In genomic region chr18:75261430-75262223, GRCh38 we compare ENCODE assay signal across 11 cellular contexts. TPM values are rescaled to one million over a fixed set of nuclear protein-coding genes. Genes with fewer than 3 reads are reported as not detected.
DNase-seq lines count a peak whose midpoint lies in the region; ATAC-seq, FAIRE-seq and TF ChIP-seq lines count a peak whose summit lies in the region.
"Had no signal": no experiment of that assay in that cellular context is flagged by ENCODE, and none has a peak within 500 bp of the region (broad histone marks: within the 10 kb centered on the region; RNA-seq: fewer than 3 reads in every experiment).

No MANE protein-coding gene starts in this region.

- no peaks in the 10 kb centered on the region for H3K9me3 Mint-ChIP-seq in T-helper 2 cell treated with Interferon-gamma antibody and Interleukin-4, amounts not matched to agents 5 μg/mL and 100 μg/mL, for 36 hours
- H3K9me3 Mint-ChIP-seq: activated naive CD8-positive, alpha-beta T cell treated with anti-CD3 and anti-CD28 coated beads, Interleukin-2, amount 10 ng/mL, durations not matched to agents 7 days and 5 days had no signal

- ATAC-seq in GM19395 (IDR thresholded peaks at IDR 0.05; ENCODE audit: unreplicated experiment) (peak; percentile 94), HG02943 (IDR thresholded peaks at IDR 0.05; ENCODE audit: low read depth, unreplicated experiment) (peak; percentile 93)

- no peak overlapping the region for H3K4me3 Mint-ChIP-seq in T-helper 2 cell treated with Interferon-gamma antibody and Interleukin-4, amounts not matched to agents 5 μg/mL and 100 μg/mL, for 36 hours
- H3K4me3 Mint-ChIP-seq: activated naive CD8-positive, alpha-beta T cell treated with anti-CD3 and anti-CD28 coated beads, Interleukin-2, amount 10 ng/mL, durations not matched to agents 7 days and 5 days had no signal

- in situ Hi-C loops in GM13976 (cut with MboI; ENCODE audit: low sequenced_read_pairs, unreplicated experiment): no loop called here

- no peaks in the 10 kb centered on the region for H3K36me3 Mint-ChIP-seq in T-helper 2 cell treated with Interferon-gamma antibody and Interleukin-4, amounts not matched to agents 5 μg/mL and 100 μg/mL, for 36 hours (ENCODE audit: low read depth)

- H3K27me3 Mint-ChIP-seq in T-helper 2 cell treated with Interferon-gamma antibody and Interleukin-4, amounts not matched to agents 5 μg/mL and 100 μg/mL, for 36 hours (ENCODE audit: low read depth): no peaks in the 10 kb centered on the region
- H3K27me3 Mint-ChIP-seq: activated naive CD8-positive, alpha-beta T cell treated with anti-CD3 and anti-CD28 coated beads, Interleukin-2, amount 10 ng/mL, durations not matched to agents 7 days and 5 days had no signal

- peak overlapping the region; percentile 26 for H3K27ac Mint-ChIP-seq in T-helper 2 cell treated with Interferon-gamma antibody and Interleukin-4, amounts not matched to agents 5 μg/mL and 100 μg/mL, for 36 hours
- H3K27ac Mint-ChIP-seq: activated naive CD8-positive, alpha-beta T cell treated with anti-CD3 and anti-CD28 coated beads, Interleukin-2, amount 10 ng/mL, durations not matched to agents 7 days and 5 days had no signal

- H3K4me1 Mint-ChIP-seq in T-helper 2 cell treated with Interferon-gamma antibody and Interleukin-4, amounts not matched to agents 5 μg/mL and 100 μg/mL, for 36 hours (ENCODE audit: low read depth): peaks cover 17% of the 10 kb centered on the region

- peak; percentile 90 for FAIRE-seq in GM12892 (lab: Jason Lieb, UNC)

- peak; percentile 50; the same call in 1 of the 2 replicates for TF ChIP-seq POLR2A in GM12892 (IDR thresholded peaks at IDR 0.05; ENCODE audit: low read depth, low read length)

- DNase-seq in GM12892 (ENCODE audit: insufficient read length) (no peak), GM13976 (ENCODE audit: low spot score) (no peak), middle frontal gyrus (ENCODE audit: extremely low spot score, low spot score) (no peak), RKO (ENCODE audit: low spot score) (no peak), COLO829 (ENCODE audit: low spot score) (no peak)
- no peak for DNase-seq in T-helper 2 cell treated with Interferon-gamma antibody and Interleukin-4, amounts not matched to agents 5 μg/mL and 100 μg/mL, for 36 hours (ENCODE audit: low spot score)
- DNase-seq: activated naive CD8-positive, alpha-beta T cell treated with anti-CD3 and anti-CD28 coated beads, Interleukin-2, amount 10 ng/mL, durations not matched to agents 7 days and 5 days; left ventricle myocardium inferior; testis had no signal

- TF ChIP-seq CTCF in GM13976 (IDR thresholded peaks at IDR 0.05; ENCODE audit: borderline replicate concordance, control extremely low read depth, extremely low read depth, insufficient read depth, missing control alignments): no peak

RNA-seq across cellular contexts. Expression of gene TSHZ1, which starts 51.0 kb away (rescaled TPM):
- 4.5 TPM for polyA plus RNA-seq in GM12892 (2012; ENCODE audit: missing spikeins)

RNA-seq across cellular contexts. Expression of gene PTGR3, which starts 52.7 kb away (rescaled TPM):
- 29.4 TPM for polyA plus RNA-seq in GM12892 (2012; ENCODE audit: missing spikeins)
